Comparison of ENCODE assay signal across 2 cellular contexts in the genomic region with DNA sequence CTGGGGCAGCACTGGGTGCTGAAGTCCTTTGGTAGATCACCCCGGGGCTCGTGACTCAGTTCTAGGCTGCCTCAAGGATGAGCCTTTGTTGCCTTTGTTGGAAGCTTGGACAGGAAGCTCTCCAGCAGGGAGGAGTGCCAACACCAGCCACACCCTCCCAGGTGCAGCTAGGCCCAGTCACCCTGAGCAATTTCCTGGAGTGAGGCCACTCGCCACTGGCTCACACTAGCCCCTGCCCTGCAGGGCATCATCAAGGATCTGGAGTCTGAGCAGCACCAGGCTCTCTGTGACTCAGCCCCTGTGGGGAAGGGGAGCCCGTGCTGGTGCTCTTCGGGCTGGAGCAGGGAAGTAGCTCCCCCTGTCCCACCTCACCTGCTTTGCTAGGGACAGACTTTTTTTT.
A peak's percentile ranks its signal among the peaks of the same experiment; 100 is the strongest.
TF ChIP-seq lines count a peak whose summit lies in the region.

No MANE protein-coding gene starts in this region.

TF ChIP-seq in Ishikawa, 13 proteins besides CTCF, POLR2A, EP300 and RAD21 (continued from another document):
- TF ChIP-seq, protein P1, sequence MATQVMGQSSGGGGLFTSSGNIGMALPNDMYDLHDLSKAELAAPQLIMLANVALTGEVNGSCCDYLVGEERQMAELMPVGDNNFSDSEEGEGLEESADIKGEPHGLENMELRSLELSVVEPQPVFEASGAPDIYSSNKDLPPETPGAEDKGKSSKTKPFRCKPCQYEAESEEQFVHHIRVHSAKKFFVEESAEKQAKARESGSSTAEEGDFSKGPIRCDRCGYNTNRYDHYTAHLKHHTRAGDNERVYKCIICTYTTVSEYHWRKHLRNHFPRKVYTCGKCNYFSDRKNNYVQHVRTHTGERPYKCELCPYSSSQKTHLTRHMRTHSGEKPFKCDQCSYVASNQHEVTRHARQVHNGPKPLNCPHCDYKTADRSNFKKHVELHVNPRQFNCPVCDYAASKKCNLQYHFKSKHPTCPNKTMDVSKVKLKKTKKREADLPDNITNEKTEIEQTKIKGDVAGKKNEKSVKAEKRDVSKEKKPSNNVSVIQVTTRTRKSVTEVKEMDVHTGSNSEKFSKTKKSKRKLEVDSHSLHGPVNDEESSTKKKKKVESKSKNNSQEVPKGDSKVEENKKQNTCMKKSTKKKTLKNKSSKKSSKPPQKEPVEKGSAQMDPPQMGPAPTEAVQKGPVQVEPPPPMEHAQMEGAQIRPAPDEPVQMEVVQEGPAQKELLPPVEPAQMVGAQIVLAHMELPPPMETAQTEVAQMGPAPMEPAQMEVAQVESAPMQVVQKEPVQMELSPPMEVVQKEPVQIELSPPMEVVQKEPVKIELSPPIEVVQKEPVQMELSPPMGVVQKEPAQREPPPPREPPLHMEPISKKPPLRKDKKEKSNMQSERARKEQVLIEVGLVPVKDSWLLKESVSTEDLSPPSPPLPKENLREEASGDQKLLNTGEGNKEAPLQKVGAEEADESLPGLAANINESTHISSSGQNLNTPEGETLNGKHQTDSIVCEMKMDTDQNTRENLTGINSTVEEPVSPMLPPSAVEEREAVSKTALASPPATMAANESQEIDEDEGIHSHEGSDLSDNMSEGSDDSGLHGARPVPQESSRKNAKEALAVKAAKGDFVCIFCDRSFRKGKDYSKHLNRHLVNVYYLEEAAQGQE (IDR thresholded peaks at IDR 0.05; ENCODE audit: low read depth) = no peak
- TF ChIP-seq TAF1 (IDR thresholded peaks at IDR 0.05; ENCODE audit: low read depth) = peak; percentile 30; the same call in 1 of the 2 replicates
- no peak for TF ChIP-seq FOXM1 (IDR thresholded peaks at IDR 0.05; ENCODE audit: borderline replicate concordance, low read depth)
- TF ChIP-seq, protein P2, sequence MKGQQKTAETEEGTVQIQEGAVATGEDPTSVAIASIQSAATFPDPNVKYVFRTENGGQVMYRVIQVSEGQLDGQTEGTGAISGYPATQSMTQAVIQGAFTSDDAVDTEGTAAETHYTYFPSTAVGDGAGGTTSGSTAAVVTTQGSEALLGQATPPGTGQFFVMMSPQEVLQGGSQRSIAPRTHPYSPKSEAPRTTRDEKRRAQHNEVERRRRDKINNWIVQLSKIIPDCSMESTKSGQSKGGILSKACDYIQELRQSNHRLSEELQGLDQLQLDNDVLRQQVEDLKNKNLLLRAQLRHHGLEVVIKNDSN (IDR thresholded peaks at IDR 0.05) = peak; percentile 34; the same call in 1 of the 2 replicates
- TF ChIP-seq, protein P3, sequence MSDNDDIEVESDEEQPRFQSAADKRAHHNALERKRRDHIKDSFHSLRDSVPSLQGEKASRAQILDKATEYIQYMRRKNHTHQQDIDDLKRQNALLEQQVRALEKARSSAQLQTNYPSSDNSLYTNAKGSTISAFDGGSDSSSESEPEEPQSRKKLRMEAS (IDR thresholded peaks at IDR 0.05) = peak; percentile 31; the same call in 1 of the 2 replicates
- peak; percentile 69 for TF ChIP-seq NFIC (IDR thresholded peaks at IDR 0.05)
- no peak for TF ChIP-seq CEBPB (IDR thresholded peaks at IDR 0.05)
- peak; percentile 79 for TF ChIP-seq TCF12 (IDR thresholded peaks at IDR 0.05; ENCODE audit: low read depth)

TF ChIP-seq in HepG2, 621 proteins besides CTCF, POLR2A, EP300 and RAD21 (continued from another document and continues in another):
- TF ChIP-seq, protein P4, sequence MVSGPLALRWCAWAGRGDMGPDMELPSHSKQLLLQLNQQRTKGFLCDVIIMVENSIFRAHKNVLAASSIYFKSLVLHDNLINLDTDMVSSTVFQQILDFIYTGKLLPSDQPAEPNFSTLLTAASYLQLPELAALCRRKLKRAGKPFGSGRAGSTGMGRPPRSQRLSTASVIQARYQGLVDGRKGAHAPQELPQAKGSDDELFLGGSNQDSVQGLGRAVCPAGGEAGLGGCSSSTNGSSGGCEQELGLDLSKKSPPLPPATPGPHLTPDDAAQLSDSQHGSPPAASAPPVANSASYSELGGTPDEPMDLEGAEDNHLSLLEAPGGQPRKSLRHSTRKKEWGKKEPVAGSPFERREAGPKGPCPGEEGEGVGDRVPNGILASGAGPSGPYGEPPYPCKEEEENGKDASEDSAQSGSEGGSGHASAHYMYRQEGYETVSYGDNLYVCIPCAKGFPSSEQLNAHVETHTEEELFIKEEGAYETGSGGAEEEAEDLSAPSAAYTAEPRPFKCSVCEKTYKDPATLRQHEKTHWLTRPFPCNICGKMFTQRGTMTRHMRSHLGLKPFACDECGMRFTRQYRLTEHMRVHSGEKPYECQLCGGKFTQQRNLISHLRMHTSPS (CRISPR knock-in tag; IDR thresholded peaks at IDR 0.05; ENCODE audit: low read depth) = peak; percentile 57; the same call in 1 of the 2 replicates
- no peak for TF ChIP-seq SMAD1 (CRISPR knock-in tag; IDR thresholded peaks at IDR 0.05; ENCODE audit: borderline replicate concordance, low read depth)
- 0 out of 2 replicates have a peak, but pooled peaks have one; percentile 40 for TF ChIP-seq ZFP90 (CRISPR knock-in tag; IDR thresholded peaks at IDR 0.05; ENCODE audit: borderline replicate concordance)
- TF ChIP-seq, protein P5, sequence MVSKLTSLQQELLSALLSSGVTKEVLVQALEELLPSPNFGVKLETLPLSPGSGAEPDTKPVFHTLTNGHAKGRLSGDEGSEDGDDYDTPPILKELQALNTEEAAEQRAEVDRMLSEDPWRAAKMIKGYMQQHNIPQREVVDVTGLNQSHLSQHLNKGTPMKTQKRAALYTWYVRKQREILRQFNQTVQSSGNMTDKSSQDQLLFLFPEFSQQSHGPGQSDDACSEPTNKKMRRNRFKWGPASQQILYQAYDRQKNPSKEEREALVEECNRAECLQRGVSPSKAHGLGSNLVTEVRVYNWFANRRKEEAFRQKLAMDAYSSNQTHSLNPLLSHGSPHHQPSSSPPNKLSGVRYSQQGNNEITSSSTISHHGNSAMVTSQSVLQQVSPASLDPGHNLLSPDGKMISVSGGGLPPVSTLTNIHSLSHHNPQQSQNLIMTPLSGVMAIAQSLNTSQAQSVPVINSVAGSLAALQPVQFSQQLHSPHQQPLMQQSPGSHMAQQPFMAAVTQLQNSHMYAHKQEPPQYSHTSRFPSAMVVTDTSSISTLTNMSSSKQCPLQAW (CRISPR knock-in tag; IDR thresholded peaks at IDR 0.05) = 0 out of 2 replicates have a peak, but pooled peaks have one; percentile 53
- TF ChIP-seq SOX13 (IDR thresholded peaks at IDR 0.05) = no peak
- TF ChIP-seq SOX13 (CRISPR knock-in tag; conservative IDR thresholded peaks at IDR 0.05 in 1 of 2, IDR thresholded peaks at IDR 0.05 in 1 of 2) = peak in 1 of 2 experiments; percentile 6; a peak in 1 of 4 replicates
- peak; percentile 39; the same call in 1 of the 2 replicates for TF ChIP-seq ZFY (CRISPR knock-in tag; IDR thresholded peaks at IDR 0.05)
- no peak for TF ChIP-seq ZNF546 (CRISPR knock-in tag; conservative IDR thresholded peaks at IDR 0.05)
- TF ChIP-seq, protein P6, sequence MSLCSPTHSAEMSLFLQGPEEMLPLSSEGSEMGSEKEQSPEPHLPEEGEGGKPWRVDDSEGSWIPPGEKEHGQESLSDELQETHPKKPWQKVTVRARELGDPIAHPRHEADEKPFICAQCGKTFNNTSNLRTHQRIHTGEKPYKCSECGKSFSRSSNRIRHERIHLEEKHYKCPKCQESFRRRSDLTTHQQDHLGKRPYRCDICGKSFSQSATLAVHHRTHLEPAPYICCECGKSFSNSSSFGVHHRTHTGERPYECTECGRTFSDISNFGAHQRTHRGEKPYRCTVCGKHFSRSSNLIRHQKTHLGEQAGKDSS (CRISPR knock-in tag; IDR thresholded peaks at IDR 0.05; ENCODE audit: borderline replicate concordance, low read depth) = peak; percentile 73; the same call in 1 of the 2 replicates
- TF ChIP-seq, protein P7, sequence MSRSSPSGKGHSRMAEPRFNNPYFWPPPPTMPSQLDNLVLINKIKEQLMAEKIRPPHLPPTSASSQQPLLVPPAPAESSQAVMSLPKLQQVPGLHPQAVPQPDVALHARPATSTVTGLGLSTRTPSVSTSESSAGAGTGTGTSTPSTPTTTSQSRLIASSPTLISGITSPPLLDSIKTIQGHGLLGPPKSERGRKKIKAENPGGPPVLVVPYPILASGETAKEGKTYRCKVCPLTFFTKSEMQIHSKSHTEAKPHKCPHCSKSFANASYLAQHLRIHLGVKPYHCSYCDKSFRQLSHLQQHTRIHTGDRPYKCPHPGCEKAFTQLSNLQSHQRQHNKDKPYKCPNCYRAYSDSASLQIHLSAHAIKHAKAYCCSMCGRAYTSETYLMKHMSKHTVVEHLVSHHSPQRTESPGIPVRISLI (CRISPR knock-in tag; IDR thresholded peaks at IDR 0.05; ENCODE audit: borderline replicate concordance) = peak; percentile 87
- TF ChIP-seq ZFX (CRISPR knock-in tag; IDR thresholded peaks at IDR 0.05; ENCODE audit: low read depth) = peak; percentile 45; the same call in 1 of the 2 replicates
- TF ChIP-seq, protein P8, sequence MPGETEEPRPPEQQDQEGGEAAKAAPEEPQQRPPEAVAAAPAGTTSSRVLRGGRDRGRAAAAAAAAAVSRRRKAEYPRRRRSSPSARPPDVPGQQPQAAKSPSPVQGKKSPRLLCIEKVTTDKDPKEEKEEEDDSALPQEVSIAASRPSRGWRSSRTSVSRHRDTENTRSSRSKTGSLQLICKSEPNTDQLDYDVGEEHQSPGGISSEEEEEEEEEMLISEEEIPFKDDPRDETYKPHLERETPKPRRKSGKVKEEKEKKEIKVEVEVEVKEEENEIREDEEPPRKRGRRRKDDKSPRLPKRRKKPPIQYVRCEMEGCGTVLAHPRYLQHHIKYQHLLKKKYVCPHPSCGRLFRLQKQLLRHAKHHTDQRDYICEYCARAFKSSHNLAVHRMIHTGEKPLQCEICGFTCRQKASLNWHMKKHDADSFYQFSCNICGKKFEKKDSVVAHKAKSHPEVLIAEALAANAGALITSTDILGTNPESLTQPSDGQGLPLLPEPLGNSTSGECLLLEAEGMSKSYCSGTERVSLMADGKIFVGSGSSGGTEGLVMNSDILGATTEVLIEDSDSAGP (CRISPR knock-in tag; IDR thresholded peaks at IDR 0.05; ENCODE audit: borderline replicate concordance) = 0 out of 2 replicates have a peak, but pooled peaks have one; percentile 35
- TF ChIP-seq ERF (CRISPR knock-in tag; IDR thresholded peaks at IDR 0.05) = peak; percentile 40; the same call in 1 of the 2 replicates
- no peak for TF ChIP-seq HMG20B (CRISPR knock-in tag; conservative IDR thresholded peaks at IDR 0.05)
- no peak for TF ChIP-seq ZNF468 (CRISPR knock-in tag; IDR thresholded peaks at IDR 0.05)
- TF ChIP-seq, protein P9, sequence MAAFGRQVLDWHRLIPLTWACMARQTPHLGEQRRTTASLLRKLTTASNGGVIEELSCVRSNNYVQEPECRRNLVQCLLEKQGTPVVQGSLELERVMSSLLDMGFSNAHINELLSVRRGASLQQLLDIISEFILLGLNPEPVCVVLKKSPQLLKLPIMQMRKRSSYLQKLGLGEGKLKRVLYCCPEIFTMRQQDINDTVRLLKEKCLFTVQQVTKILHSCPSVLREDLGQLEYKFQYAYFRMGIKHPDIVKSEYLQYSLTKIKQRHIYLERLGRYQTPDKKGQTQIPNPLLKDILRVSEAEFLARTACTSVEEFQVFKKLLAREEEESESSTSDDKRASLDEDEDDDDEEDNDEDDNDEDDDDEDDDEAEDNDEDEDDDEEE (CRISPR knock-in tag; IDR thresholded peaks at IDR 0.05) = peak; percentile 71; the same call in 1 of the 2 replicates
- 0 out of 2 replicates have a peak, but pooled peaks have one; percentile 8 for TF ChIP-seq BRD4 (CRISPR knock-in tag; IDR thresholded peaks at IDR 0.05)
- TF ChIP-seq ZNF816 (CRISPR knock-in tag; IDR thresholded peaks at IDR 0.05; ENCODE audit: borderline replicate concordance) = no peak
- TF ChIP-seq POGZ (CRISPR knock-in tag; IDR thresholded peaks at IDR 0.05) = 0 out of 2 replicates have a peak, but pooled peaks have one; percentile 22
- 0 out of 2 replicates have a peak, but pooled peaks have one; percentile 32 for TF ChIP-seq ETV5 (CRISPR knock-in tag; IDR thresholded peaks at IDR 0.05; ENCODE audit: borderline replicate concordance)
- TF ChIP-seq STAG1 (CRISPR knock-in tag; IDR thresholded peaks at IDR 0.05) = peak; percentile 50
- TF ChIP-seq MYC (CRISPR knock-in tag; IDR thresholded peaks at IDR 0.05; ENCODE audit: borderline replicate concordance) = peak; percentile 28; the same call in 1 of the 2 replicates
- TF ChIP-seq, protein P10, sequence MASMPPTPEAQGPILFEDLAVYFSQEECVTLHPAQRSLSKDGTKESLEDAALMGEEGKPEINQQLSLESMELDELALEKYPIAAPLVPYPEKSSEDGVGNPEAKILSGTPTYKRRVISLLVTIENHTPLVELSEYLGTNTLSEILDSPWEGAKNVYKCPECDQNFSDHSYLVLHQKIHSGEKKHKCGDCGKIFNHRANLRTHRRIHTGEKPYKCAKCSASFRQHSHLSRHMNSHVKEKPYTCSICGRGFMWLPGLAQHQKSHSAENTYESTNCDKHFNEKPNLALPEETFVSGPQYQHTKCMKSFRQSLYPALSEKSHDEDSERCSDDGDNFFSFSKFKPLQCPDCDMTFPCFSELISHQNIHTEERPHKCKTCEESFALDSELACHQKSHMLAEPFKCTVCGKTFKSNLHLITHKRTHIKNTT (CRISPR knock-in tag; IDR thresholded peaks at IDR 0.05) = no peak
- TF ChIP-seq, protein P11, sequence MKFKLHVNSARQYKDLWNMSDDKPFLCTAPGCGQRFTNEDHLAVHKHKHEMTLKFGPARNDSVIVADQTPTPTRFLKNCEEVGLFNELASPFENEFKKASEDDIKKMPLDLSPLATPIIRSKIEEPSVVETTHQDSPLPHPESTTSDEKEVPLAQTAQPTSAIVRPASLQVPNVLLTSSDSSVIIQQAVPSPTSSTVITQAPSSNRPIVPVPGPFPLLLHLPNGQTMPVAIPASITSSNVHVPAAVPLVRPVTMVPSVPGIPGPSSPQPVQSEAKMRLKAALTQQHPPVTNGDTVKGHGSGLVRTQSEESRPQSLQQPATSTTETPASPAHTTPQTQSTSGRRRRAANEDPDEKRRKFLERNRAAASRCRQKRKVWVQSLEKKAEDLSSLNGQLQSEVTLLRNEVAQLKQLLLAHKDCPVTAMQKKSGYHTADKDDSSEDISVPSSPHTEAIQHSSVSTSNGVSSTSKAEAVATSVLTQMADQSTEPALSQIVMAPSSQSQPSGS (CRISPR knock-in tag; IDR thresholded peaks at IDR 0.05) = no peak
- peak; percentile 59; the same call in 1 of the 2 replicates for TF ChIP-seq ELF3 (CRISPR knock-in tag; IDR thresholded peaks at IDR 0.05)
- peak; percentile 38; the same call in 1 of the 2 replicates for TF ChIP-seq SOX5 (CRISPR knock-in tag; IDR thresholded peaks at IDR 0.05; ENCODE audit: borderline replicate concordance)
- TF ChIP-seq, protein P12, sequence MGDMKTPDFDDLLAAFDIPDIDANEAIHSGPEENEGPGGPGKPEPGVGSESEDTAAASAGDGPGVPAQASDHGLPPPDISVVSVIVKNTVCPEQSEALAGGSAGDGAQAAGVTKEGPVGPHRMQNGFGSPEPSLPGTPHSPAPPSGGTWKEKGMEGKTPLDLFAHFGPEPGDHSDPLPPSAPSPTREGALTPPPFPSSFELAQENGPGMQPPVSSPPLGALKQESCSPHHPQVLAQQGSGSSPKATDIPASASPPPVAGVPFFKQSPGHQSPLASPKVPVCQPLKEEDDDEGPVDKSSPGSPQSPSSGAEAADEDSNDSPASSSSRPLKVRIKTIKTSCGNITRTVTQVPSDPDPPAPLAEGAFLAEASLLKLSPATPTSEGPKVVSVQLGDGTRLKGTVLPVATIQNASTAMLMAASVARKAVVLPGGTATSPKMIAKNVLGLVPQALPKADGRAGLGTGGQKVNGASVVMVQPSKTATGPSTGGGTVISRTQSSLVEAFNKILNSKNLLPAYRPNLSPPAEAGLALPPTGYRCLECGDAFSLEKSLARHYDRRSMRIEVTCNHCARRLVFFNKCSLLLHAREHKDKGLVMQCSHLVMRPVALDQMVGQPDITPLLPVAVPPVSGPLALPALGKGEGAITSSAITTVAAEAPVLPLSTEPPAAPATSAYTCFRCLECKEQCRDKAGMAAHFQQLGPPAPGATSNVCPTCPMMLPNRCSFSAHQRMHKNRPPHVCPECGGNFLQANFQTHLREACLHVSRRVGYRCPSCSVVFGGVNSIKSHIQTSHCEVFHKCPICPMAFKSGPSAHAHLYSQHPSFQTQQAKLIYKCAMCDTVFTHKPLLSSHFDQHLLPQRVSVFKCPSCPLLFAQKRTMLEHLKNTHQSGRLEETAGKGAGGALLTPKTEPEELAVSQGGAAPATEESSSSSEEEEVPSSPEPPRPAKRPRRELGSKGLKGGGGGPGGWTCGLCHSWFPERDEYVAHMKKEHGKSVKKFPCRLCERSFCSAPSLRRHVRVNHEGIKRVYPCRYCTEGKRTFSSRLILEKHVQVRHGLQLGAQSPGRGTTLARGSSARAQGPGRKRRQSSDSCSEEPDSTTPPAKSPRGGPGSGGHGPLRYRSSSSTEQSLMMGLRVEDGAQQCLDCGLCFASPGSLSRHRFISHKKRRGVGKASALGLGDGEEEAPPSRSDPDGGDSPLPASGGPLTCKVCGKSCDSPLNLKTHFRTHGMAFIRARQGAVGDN (CRISPR knock-in tag; IDR thresholded peaks at IDR 0.05) = peak; percentile 57
